ENCODE assay signal across 8 cellular contexts in genomic region chr1:222634180-222635013, GRCh38. TPM values are rescaled to one million over a fixed set of nuclear protein-coding genes. Genes with fewer than 3 reads are reported as not detected.
DNase-seq lines count a peak whose midpoint lies in the region; ATAC-seq and TF ChIP-seq lines count a peak whose summit lies in the region.

No MANE protein-coding gene starts in this region.

- ATAC-seq in HG02973 (IDR thresholded peaks at IDR 0.05; ENCODE audit: unreplicated experiment) (peak; percentile 80), T-helper 17 cell (peak; percentile 96)

- H3K27me3 Mint-ChIP-seq in T-helper 17 cell (no peaks in the 10 kb centered on the region), brain (no peaks in the 10 kb centered on the region)

- no peak overlapping the region for H3K4me3 ChIP-seq in A673 (ENCODE audit: low read depth, low read length, poor library complexity, severe bottlenecking)

- DNase-seq in A673 (ENCODE audit: low spot score) = peak; percentile 93
- DNase-seq in GM13977 (ENCODE audit: low spot score) = peak; percentile 65
- peak; percentile 64 to 84 for DNase-seq in NCI-H1930 (lab: John Stamatoyannopoulos, UW)
- DNase-seq in T-helper 17 cell = peak in 2 of 3 donors; percentile 10 to 67
- peak; percentile 66 for DNase-seq in iPS-NIHi7 (ENCODE audit: extremely low spot score)
- DNase-seq in stimulated activated CD4-positive, alpha-beta T cell treated with anti-CD3 and anti-CD28 coated beads, Interleukin-1b, Interleukin-23, amount 100 ng/mL, for 48 hours = peak; percentile 43

- CTCF ChIA-PET in A673 (lab: Charles Lee) = interaction anchor here (0.6 to 1.1 kb wide), 9 partner anchors 9 to 489 kb away, joined by 3 to 7 read pairs (median 3); partner anchors contain the start of gene TAF1A

- BruUV-seq in A673 (replicated peaks; lab: Mats Ljungman, UMichigan) = no TSS peak

- H3K4me1 ChIP-seq in A673 (ENCODE audit: insufficient read depth, low read length, poor library complexity, severe bottlenecking) = no peaks in the 10 kb centered on the region

- H3K4me1 Mint-ChIP-seq in T-helper 17 cell (peaks cover 16% of the 10 kb centered on the region), brain (no peaks in the 10 kb centered on the region)

- POLR2A ChIA-PET in A673 (lab: Charles Lee; ENCODE audit: low non-redundant PET) = interaction anchor here (0.6 kb wide), 1 partner anchor 45 kb away, joined by 4 read pairs; no protein-coding TSS in a partner anchor

- H3K36me3 Mint-ChIP-seq in T-helper 17 cell (ENCODE audit: low read depth) = peaks cover 11% of the 10 kb centered on the region
- peaks cover 72% of the 10 kb centered on the region for H3K36me3 Mint-ChIP-seq in brain

- H3K36me3 ChIP-seq in A673 (ENCODE audit: insufficient read depth, low read length, poor library complexity, severe bottlenecking) = peaks cover 32% of the 10 kb centered on the region

- H3K9me3 ChIP-seq in A673 (ENCODE audit: low read depth, low read length, poor library complexity, severe bottlenecking) (no peaks in the 10 kb centered on the region), T-helper 17 cell (ENCODE audit: control insufficient read depth, low read length, poor library complexity, severe bottlenecking) (no peaks in the 10 kb centered on the region)

- H3K27ac Mint-ChIP-seq in T-helper 17 cell (no peak overlapping the region), brain (peak overlapping the region; percentile 6 to 56 (median 42))

- in situ Hi-C loops in GM13977 (cut with MboI; ENCODE audit: low pct_unique_long_range_greater_than_20kb, low sequenced_read_pairs, unreplicated experiment) = loop anchor here (5.0 kb wide), 1 partner anchor 167 kb away; no protein-coding TSS in a partner anchor

- intact Hi-C loops in A673 (cut with micrococcal nuclease; ENCODE audit: unreplicated experiment) = loop anchor here (1.0 kb wide), 1 partner anchor 169 kb away; no protein-coding TSS in a partner anchor

- no peak overlapping the region for H3K4me3 Mint-ChIP-seq in T-helper 17 cell
- H3K4me3 Mint-ChIP-seq in brain = peak overlapping the region in 1 of 5 experiments; percentile 69

- H3K27ac ChIP-seq in A673 (ENCODE audit: low read depth, low read length, poor library complexity, severe bottlenecking) = no peak overlapping the region

- H3K27me3 ChIP-seq in A673 (replicated peaks; ENCODE audit: insufficient read depth, low read depth, low read length, poor library complexity) = no peaks in the 10 kb centered on the region

- TF ChIP-seq CTCF in A673 (conservative IDR thresholded peaks at IDR 0.05; ENCODE audit: low read depth, low read length) (peak; percentile 90), GM13977 (IDR thresholded peaks at IDR 0.05; ENCODE audit: extremely low read depth, insufficient read depth, missing control alignments) (peak; percentile 80), brain (conservative IDR thresholded peaks at IDR 0.05) (peak; percentile 76 to 89)

- H3K9me3 Mint-ChIP-seq in brain = no peaks in the 10 kb centered on the region

RNA-seq across cellular contexts. Expression of gene MIA3, which starts 16.5 kb away (rescaled TPM):
- 56.3 and 62.4 TPM in 2 replicates for total RNA-seq in A673 (2021)
- 100 to 1,000 TPM in 1 of 2 donors, 10 to 100 TPM in 1; 83.2 to 102 TPM for total RNA-seq in T-helper 17 cell
- polyA plus RNA-seq in brain (ENCODE audit: insufficient read depth, low read depth, low replicate concordance) = 27.4 TPM

RNA-seq across cellular contexts. Expression of gene TAF1A, which starts 44.7 kb away (rescaled TPM):
- 19.3 TPM in 2 replicates for total RNA-seq in A673 (2021)
- total RNA-seq in T-helper 17 cell = 1 to 10 TPM; 4.0 to 4.1 TPM
- polyA plus RNA-seq in brain (ENCODE audit: insufficient read depth, low read depth, low replicate concordance) = 3.9 TPM

Comparison
In these comparisons a context has a peak if more than half of its experiments do, and no peak if none do; other contexts are left out.
1. DNase-seq: peak in every context shown above with its lines; median percentile 93 in A673; 74 in NCI-H1930; 66 in iPS-NIHi7; 65 in GM13977; 43 in stimulated activated CD4-positive, alpha-beta T cell treated with anti-CD3 and anti-CD28 coated beads, Interleukin-1b, Interleukin-23, amount 100 ng/mL, for 48 hours; 38 in T-helper 17 cell.